Comparison of ENCODE assay signal across 12 cellular contexts in the genomic region with DNA sequence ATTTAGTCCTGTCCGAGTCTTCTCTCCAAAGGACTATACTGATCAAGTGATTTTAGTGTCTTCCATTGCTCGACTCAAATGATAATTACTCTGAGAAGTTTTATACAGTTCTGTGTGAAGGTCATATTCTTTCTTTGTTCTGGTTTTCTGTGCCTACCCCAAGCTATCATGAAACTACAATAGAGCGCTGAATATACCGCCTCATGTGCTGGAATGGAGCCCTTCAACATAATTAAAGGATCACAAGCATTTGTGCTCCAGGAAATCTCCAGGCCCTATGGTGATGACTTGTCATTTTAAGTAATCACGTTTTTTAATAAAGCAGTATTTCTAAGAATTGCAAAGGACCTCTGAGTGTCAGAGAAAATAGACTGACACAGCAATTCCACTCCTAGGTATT.
A peak's percentile ranks its signal among the peaks of the same experiment; 100 is the strongest.
DNase-seq lines count a peak whose midpoint lies in the region; ATAC-seq lines count a peak whose summit lies in the region.
"Had no signal": no experiment of that assay in that cellular context is flagged by ENCODE, and none has a peak within 500 bp of the region (broad histone marks: within the 10 kb centered on the region; RNA-seq: fewer than 3 reads in every experiment).

No MANE protein-coding gene starts in this region.

- H3K27me3 ChIP-seq in layer of hippocampus (ENCODE audit: control insufficient read depth, insufficient read depth, low read length): no peaks in the 10 kb centered on the region

- peak in 1 of 61 donors; percentile 19 for DNase-seq in caudate nucleus (lab: John Stamatoyannopoulos, UW)
- DNase-seq in putamen (ENCODE audit: low spot score): peak; percentile 79
- DNase-seq: CD8-positive, alpha-beta T cell; COR-L47; DND-41; GDM1; IMR-90 had no signal

- ATAC-seq in GM21576 (IDR thresholded peaks at IDR 0.05; ENCODE audit: unreplicated experiment) (no peak), GM21447 (IDR thresholded peaks at IDR 0.05; ENCODE audit: unreplicated experiment) (no peak), HG02870 (IDR thresholded peaks at IDR 0.05; ENCODE audit: unreplicated experiment) (no peak)
- ATAC-seq: A549; CD8-positive, alpha-beta T cell had no signal

- H3K27ac ChIP-seq in caudate nucleus (ENCODE audit: low read depth, low read length) (peak overlapping the region; percentile 97), layer of hippocampus (ENCODE audit: low read depth, low read length) (peak overlapping the region; percentile 95)
- H3K27ac ChIP-seq: A549 had no signal
